8 cellular contexts compared by ENCODE assay signal in the genomic region with DNA sequence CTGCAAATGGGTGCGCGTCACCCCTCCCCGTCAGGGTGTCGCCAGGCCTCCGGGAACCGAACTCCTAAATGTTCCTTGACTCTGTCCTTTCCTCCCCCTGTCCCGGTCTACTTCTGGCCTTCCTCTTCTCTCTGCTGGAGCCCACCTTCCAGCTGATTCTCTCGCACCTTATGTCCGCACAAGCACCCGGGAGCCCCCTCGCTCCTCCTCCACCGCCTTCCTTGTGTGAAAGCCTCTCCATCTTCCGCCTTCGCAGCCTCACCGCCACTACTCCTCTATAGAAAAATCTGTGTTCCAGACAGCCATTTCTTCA. TPM values are rescaled to one million over a fixed set of nuclear protein-coding genes. Genes with fewer than 3 reads are reported as not detected.
A peak's percentile ranks its signal among the peaks of the same experiment; 100 is the strongest.
DNase-seq lines count a peak whose midpoint lies in the region; ATAC-seq, FAIRE-seq and TF ChIP-seq lines count a peak whose summit lies in the region.

No MANE protein-coding gene starts in this region.

- no peak for ATAC-seq in Right ventricle myocardium superior (ENCODE audit: poor library complexity)

- no peaks in the 10 kb centered on the region for H3K27me3 ChIP-seq in left ventricle myocardium inferior (ENCODE audit: low read depth)
- H3K27me3 ChIP-seq in mononuclear cell (ENCODE audit: insufficient read depth, low read length), result no peaks in the 10 kb centered on the region
- no peaks in the 10 kb centered on the region for H3K27me3 ChIP-seq in vagina

- H3K4me3 ChIP-seq in left ventricle myocardium inferior (peak overlapping the region; percentile 78), cardiac fibroblast (replicated peaks in 1 of 2; ENCODE audit: low read depth in 2 of 2, low read length in 2 of 2) (peak overlapping the region; percentile 80 to 83), mononuclear cell (ENCODE audit: low read length) (peak overlapping the region; percentile 50), vagina (peak overlapping the region; percentile 65 to 73)

- no peaks in the 10 kb centered on the region for H3K36me3 ChIP-seq in left ventricle myocardium inferior
- no peaks in the 10 kb centered on the region for H3K36me3 ChIP-seq in vagina

- peak overlapping the region; percentile 70 for H3K27ac ChIP-seq in left ventricle myocardium inferior (replicated peaks)
- H3K27ac ChIP-seq in vagina, result peak overlapping the region; percentile 73

- H3K4me1 ChIP-seq in left ventricle myocardium inferior, result peaks cover 25% of the 10 kb centered on the region
- H3K4me1 ChIP-seq in mononuclear cell (ENCODE audit: insufficient read depth, low read length), result peaks cover 15% of the 10 kb centered on the region
- peaks cover 41% of the 10 kb centered on the region for H3K4me1 ChIP-seq in vagina

- no peaks in the 10 kb centered on the region for H3K9me3 ChIP-seq in left ventricle myocardium inferior (replicated peaks)
- H3K9me3 ChIP-seq in mononuclear cell (ENCODE audit: low read depth, low read length), result no peaks in the 10 kb centered on the region
- H3K9me3 ChIP-seq in vagina, result no peaks in the 10 kb centered on the region

- intact Hi-C loops in left ventricle myocardium inferior (cut with micrococcal nuclease) (no loop called here), Right ventricle myocardium superior (cut with DNase I) (no loop called here), vagina (cut with DNase I) (no loop called here)

- FAIRE-seq in frontal cortex (lab: Jason Lieb, UNC), result no peak

- DNase-seq in left ventricle myocardium inferior (no peak), Right ventricle myocardium superior (no peak), cardiac fibroblast (ENCODE audit: low read depth in 2 of 2) (no peak), vagina (ENCODE audit: extremely low spot score in 2 of 2) (no peak), frontal cortex (ENCODE audit: low spot score in 2 of 2) (no peak)
- DNase-seq in stimulated activated naive CD4-positive, alpha-beta T cell (lab: John Stamatoyannopoulos, UW), result no peak
- no peak for DNase-seq in stimulated activated CD4-positive, alpha-beta T cell treated with anti-CD3 and anti-CD28 coated beads, Interleukin-2, amount 100 ng/mL, for 24 hours

- TF ChIP-seq CTCF in left ventricle myocardium inferior (IDR thresholded peaks at IDR 0.05; ENCODE audit: borderline replicate concordance), result no peak
- TF ChIP-seq CTCF in cardiac fibroblast (IDR thresholded peaks at IDR 0.05; ENCODE audit: low read depth, low read length), result no peak
- no peak for TF ChIP-seq CTCF in vagina (IDR thresholded peaks at IDR 0.05)

- TF ChIP-seq POLR2A in vagina (IDR thresholded peaks at IDR 0.05), result no peak

RNA-seq across cellular contexts. Expression of gene KIF3C, which starts 0.6 kb away (rescaled TPM):
- 2.0 TPM for total RNA-seq in left ventricle myocardium inferior
- 3.2 TPM for total RNA-seq in Right ventricle myocardium superior
- 1.7 TPM for total RNA-seq in mononuclear cell
- 9.3 TPM for total RNA-seq in vagina
- 86.8 TPM for total RNA-seq in frontal cortex

RNA-seq across cellular contexts. Expression of gene RAB10, which starts 51.0 kb away (rescaled TPM):
- 86.1 TPM for total RNA-seq in left ventricle myocardium inferior
- 91.9 TPM for total RNA-seq in Right ventricle myocardium superior
- total RNA-seq in mononuclear cell, result 24.5 TPM
- 135 TPM for total RNA-seq in vagina
- total RNA-seq in frontal cortex, result 152 TPM
